In the genomic region with DNA sequence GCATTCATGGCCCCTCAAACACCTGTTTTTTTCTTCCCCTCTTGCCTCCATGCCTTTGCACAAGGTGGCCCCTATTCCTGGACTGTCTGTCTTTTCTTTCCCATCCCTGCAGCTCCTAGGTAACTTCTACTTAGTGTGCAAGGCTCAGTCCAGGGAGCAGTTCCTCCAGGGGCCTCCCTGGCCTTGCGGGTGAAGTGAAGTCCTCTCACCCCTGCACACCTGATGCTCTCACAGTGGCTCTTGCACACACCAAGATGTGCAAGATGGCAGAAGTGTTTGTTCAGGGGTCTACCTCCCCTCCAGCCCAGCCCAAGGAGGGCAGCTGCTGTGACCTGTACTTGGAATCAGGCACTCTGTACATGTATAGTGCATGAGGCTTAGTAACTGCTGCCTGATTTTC, we compare ENCODE assay signal across 20 cellular contexts.
"Had no signal": no experiment of that assay in that cellular context is flagged by ENCODE, and none has a peak within 500 bp of the region (broad histone marks: within the 10 kb centered on the region; RNA-seq: fewer than 3 reads in every experiment).

No MANE protein-coding gene starts in this region.

- H3K27ac ChIP-seq: HL-60, SJSA1, SK-N-MC had no signal

- H3K4me3 ChIP-seq: SJSA1, SK-N-MC had no signal

- H3K27me3 ChIP-seq: SJSA1 had no signal

- H3K9me3 ChIP-seq: SJSA1 had no signal

- H3K36me3 ChIP-seq: SJSA1 had no signal

- DNase-seq: KBM-7, MV-4-11, NCI-H1048, NCI-H1105, NCI-H1417, NCI-H1436 treated with DMSO at 0.1 percent for 48 hours, NCI-H1694, NCI-H187 treated with DMSO at 0.1 percent for 48 hours, NCI-H2029 treated with DMSO at 0.1 percent for 48 hours, NCI-H2107, NCI-H2227 treated with DMSO at 0.1 percent for 48 hours, NCI-H524 treated with DMSO at 0.1 percent for 48 hours, NCI-H69, NCI-H774, Right ventricle myocardium superior, RPMI8226, SIG-M5 had no signal
